1 cellular context compared by ENCODE assay signal in the genomic region with DNA sequence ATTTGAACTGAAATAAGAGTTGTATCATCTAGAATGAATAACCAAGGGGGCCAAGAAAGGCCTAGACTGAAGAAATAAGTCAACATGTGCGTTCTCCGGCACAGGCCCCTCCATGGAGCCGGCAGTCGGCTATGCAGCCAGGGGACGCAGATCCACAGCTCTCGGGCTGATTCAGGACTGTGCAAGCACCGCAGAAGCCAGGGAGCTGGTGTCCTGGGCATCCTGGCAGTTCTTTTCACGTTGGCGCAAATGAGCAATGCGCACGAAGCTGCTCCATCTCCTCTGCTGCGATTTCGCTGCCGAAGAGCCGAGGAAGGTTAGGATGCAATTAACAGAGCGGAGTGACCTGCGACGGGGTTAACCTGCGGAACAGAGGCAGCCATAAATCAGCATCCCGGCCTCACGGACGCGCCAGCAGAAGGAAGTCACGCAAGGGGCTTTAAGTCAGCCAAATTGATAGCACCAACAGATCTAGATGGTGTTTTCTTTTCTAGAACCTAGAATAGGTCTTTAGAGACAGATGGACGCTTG.
TF ChIP-seq lines count a peak whose summit lies in the region.

No MANE protein-coding gene starts in this region.

TF ChIP-seq in GM23338, 12 proteins besides CTCF, POLR2A, EP300 and RAD21 (continued from another document):
- TF ChIP-seq, protein P1, sequence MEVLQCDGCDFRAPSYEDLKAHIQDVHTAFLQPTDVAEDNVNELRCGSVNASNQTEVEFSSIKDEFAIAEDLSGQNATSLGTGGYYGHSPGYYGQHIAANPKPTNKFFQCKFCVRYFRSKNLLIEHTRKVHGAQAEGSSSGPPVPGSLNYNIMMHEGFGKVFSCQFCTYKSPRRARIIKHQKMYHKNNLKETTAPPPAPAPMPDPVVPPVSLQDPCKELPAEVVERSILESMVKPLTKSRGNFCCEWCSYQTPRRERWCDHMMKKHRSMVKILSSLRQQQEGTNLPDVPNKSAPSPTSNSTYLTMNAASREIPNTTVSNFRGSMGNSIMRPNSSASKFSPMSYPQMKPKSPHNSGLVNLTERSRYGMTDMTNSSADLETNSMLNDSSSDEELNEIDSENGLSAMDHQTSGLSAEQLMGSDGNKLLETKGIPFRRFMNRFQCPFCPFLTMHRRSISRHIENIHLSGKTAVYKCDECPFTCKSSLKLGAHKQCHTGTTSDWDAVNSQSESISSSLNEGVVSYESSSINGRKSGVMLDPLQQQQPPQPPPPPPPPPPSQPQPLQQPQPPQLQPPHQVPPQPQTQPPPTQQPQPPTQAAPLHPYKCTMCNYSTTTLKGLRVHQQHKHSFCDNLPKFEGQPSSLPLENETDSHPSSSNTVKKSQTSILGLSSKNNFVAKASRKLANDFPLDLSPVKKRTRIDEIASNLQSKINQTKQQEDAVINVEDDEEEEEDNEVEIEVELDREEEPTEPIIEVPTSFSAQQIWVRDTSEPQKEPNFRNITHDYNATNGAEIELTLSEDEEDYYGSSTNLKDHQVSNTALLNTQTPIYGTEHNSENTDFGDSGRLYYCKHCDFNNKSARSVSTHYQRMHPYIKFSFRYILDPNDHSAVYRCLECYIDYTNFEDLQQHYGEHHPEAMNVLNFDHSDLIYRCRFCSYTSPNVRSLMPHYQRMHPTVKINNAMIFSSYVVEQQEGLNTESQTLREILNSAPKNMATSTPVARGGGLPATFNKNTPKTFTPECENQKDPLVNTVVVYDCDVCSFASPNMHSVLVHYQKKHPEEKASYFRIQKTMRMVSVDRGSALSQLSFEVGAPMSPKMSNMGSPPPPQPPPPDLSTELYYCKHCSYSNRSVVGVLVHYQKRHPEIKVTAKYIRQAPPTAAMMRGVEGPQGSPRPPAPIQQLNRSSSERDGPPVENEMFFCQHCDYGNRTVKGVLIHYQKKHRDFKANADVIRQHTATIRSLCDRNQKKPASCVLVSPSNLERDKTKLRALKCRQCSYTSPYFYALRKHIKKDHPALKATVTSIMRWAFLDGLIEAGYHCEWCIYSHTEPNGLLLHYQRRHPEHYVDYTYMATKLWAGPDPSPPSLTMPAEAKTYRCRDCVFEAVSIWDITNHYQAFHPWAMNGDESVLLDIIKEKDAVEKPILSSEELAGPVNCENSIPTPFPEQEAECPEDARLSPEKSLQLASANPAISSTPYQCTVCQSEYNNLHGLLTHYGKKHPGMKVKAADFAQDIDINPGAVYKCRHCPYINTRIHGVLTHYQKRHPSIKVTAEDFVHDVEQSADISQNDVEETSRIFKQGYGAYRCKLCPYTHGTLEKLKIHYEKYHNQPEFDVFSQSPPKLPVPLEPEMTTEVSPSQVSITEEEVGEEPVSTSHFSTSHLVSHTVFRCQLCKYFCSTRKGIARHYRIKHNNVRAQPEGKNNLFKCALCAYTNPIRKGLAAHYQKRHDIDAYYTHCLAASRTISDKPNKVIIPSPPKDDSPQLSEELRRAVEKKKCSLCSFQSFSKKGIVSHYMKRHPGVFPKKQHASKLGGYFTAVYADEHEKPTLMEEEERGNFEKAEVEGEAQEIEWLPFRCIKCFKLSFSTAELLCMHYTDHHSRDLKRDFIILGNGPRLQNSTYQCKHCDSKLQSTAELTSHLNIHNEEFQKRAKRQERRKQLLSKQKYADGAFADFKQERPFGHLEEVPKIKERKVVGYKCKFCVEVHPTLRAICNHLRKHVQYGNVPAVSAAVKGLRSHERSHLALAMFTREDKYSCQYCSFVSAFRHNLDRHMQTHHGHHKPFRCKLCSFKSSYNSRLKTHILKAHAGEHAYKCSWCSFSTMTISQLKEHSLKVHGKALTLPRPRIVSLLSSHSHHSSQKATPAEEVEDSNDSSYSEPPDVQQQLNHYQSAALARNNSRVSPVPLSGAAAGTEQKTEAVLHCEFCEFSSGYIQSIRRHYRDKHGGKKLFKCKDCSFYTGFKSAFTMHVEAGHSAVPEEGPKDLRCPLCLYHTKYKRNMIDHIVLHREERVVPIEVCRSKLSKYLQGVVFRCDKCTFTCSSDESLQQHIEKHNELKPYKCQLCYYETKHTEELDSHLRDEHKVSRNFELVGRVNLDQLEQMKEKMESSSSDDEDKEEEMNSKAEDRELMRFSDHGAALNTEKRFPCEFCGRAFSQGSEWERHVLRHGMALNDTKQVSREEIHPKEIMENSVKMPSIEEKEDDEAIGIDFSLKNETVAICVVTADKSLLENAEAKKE (CRISPR knock-in tag; IDR thresholded peaks at IDR 0.05), result no peak
TF ChIP-seq in GM23338: peak in this region for 0.
